ENCODE assay signal across 12 cellular contexts in genomic region chr19:34308381-34309367, GRCh38. TPM values are rescaled to one million over a fixed set of nuclear protein-coding genes. Genes with fewer than 3 reads are reported as not detected.
DNase-seq lines count a peak whose midpoint lies in the region; FAIRE-seq and TF ChIP-seq lines count a peak whose summit lies in the region.
"Had no signal": no experiment of that assay in that cellular context is flagged by ENCODE, and none has a peak within 500 bp of the region (broad histone marks: within the 10 kb centered on the region; RNA-seq: fewer than 3 reads in every experiment).

No MANE protein-coding gene starts in this region.

- no peaks in the 10 kb centered on the region for H3K9me1 ChIP-seq in endothelial cell of umbilical vein (replicated peaks; ENCODE audit: control insufficient read depth, extremely low read depth, insufficient read depth, low read length)

- DNase-seq in T-helper 2 cell = peak in 3 of 5 experiments; percentile 17 to 73 (median 65)
- no peak for DNase-seq in T-helper 2 cell treated with Interferon-gamma antibody and Interleukin-4, amounts not matched to agents 5 μg/mL and 100 μg/mL, for 36 hours (ENCODE audit: low spot score)
- peak; percentile 24 for DNase-seq in T follicular helper cell (ENCODE audit: low read depth)
- no peak for DNase-seq in endothelial cell of umbilical vein (ENCODE audit: low read depth, low spot score)
- DNase-seq in spleen = no peak
- DNase-seq in hepatic stellate cell (ENCODE audit: low spot score) = no peak
- DNase-seq in NCI-H2227 treated with DMSO at 0.1 percent for 48 hours (lab: John Stamatoyannopoulos, UW) = no peak
- DNase-seq in DMS53 treated with DMSO at 0.1 percent for 48 hours (lab: John Stamatoyannopoulos, UW; ENCODE audit: unreplicated experiment) = no peak
- DNase-seq: NCI-H2107, SJCRH30 had no signal

- H3K4me1 ChIP-seq in endothelial cell of umbilical vein (ENCODE audit: control insufficient read depth, extremely low read depth, insufficient read depth, low read length) (peaks cover 9% of the 10 kb centered on the region), spleen (peaks cover 8 to 65% (median 48%) of the 10 kb centered on the region in 6 donors)
- H3K4me1 ChIP-seq: SJCRH30 had no signal

- no peaks in the 10 kb centered on the region for H3K9me3 ChIP-seq in endothelial cell of umbilical vein (replicated peaks; ENCODE audit: control insufficient read depth, insufficient read depth, low read length)
- H3K9me3 ChIP-seq in spleen = no peaks in the 10 kb centered on the region
- H3K9me3 ChIP-seq: SJCRH30 had no signal

- H3K36me3 Mint-ChIP-seq in T-helper 2 cell treated with Interferon-gamma antibody and Interleukin-4, amounts not matched to agents 5 μg/mL and 100 μg/mL, for 36 hours (ENCODE audit: low read depth) = no peaks in the 10 kb centered on the region

- peaks cover 0 to 13% of the 10 kb centered on the region in 2 experiments for H3K36me3 ChIP-seq in endothelial cell of umbilical vein (ENCODE audit: control insufficient read depth in 2 of 2, extremely low read depth in 1 of 2, insufficient read depth in 2 of 2, low read length in 2 of 2)
- peaks cover 0 to 35% (median 1%) of the 10 kb centered on the region in 6 donors for H3K36me3 ChIP-seq in spleen

- TF ChIP-seq CTCF in endothelial cell of umbilical vein (IDR thresholded peaks at IDR 0.05; ENCODE audit: extremely low read depth in 1 of 2, insufficient read depth in 1 of 2, low read depth in 1 of 2, low read length in 2 of 2) = no peak
- TF ChIP-seq CTCF in spleen (IDR thresholded peaks at IDR 0.05 in 8 of 11, conservative IDR thresholded peaks at IDR 0.05 in 3 of 11) = no peak

- no peak overlapping the region for H3K4me3 ChIP-seq in endothelial cell of umbilical vein (replicated peaks in 1 of 3; ENCODE audit: insufficient read depth in 1 of 3, low read depth in 1 of 3, low read length in 3 of 3)
- peak overlapping the region in 1 of 8 donors; percentile 38 for H3K4me3 ChIP-seq in spleen
- H3K4me3 ChIP-seq: SJCRH30 had no signal

- dilution Hi-C loops in endothelial cell of umbilical vein (cut with MboI; ENCODE audit: extremely low pct_ligation_motif_present, low sequenced_read_pairs) = no loop called here

- WGBS in spleen, 5 donors = 64 to 72% (median 69%) methylated on average over 8 of the region's 8 CpGs

- H3K27me3 Mint-ChIP-seq in T-helper 2 cell treated with Interferon-gamma antibody and Interleukin-4, amounts not matched to agents 5 μg/mL and 100 μg/mL, for 36 hours (ENCODE audit: low read depth) = no peaks in the 10 kb centered on the region

- H3K4me3 Mint-ChIP-seq in T-helper 2 cell treated with Interferon-gamma antibody and Interleukin-4, amounts not matched to agents 5 μg/mL and 100 μg/mL, for 36 hours = no peak overlapping the region
- H3K4me3 Mint-ChIP-seq: nephron had no signal

- POLR2A ChIA-PET in endothelial cell of umbilical vein (lab: Charles Lee) = no interaction called here

- no peak overlapping the region for H3K9ac ChIP-seq in endothelial cell of umbilical vein (replicated peaks; ENCODE audit: extremely low read depth, insufficient read depth, low read length)

- intact Hi-C loops in endothelial cell of umbilical vein (cut with micrococcal nuclease) (no loop called here), spleen (cut with DNase I; ENCODE audit: low total_unique reads) (no loop called here)

- FAIRE-seq in endothelial cell of umbilical vein (lab: Jason Lieb, UNC) = peak; percentile 49
- FAIRE-seq: colon had no signal

- TF ChIP-seq POLR2A in endothelial cell of umbilical vein (IDR thresholded peaks at IDR 0.05; ENCODE audit: low read depth, low read length) (no peak), spleen (IDR thresholded peaks at IDR 0.05) (no peak)

- H3K27me3 ChIP-seq in endothelial cell of umbilical vein (ENCODE audit: control insufficient read depth in 2 of 2, insufficient read depth in 2 of 2, low read length in 2 of 2) (no peaks in the 10 kb centered on the region), spleen (replicated peaks in 1 of 7) (no peaks in the 10 kb centered on the region)
- H3K27me3 ChIP-seq: SJCRH30 had no signal

- no peak overlapping the region for H2AFZ ChIP-seq in endothelial cell of umbilical vein (ENCODE audit: low read depth, low read length)

- H3K9me3 Mint-ChIP-seq in T-helper 2 cell treated with Interferon-gamma antibody and Interleukin-4, amounts not matched to agents 5 μg/mL and 100 μg/mL, for 36 hours = no peaks in the 10 kb centered on the region
- H3K9me3 Mint-ChIP-seq: nephron had no signal

- H3K27ac Mint-ChIP-seq in T-helper 2 cell treated with Interferon-gamma antibody and Interleukin-4, amounts not matched to agents 5 μg/mL and 100 μg/mL, for 36 hours = no peak overlapping the region
- H3K27ac Mint-ChIP-seq: nephron had no signal

- H4K20me1 ChIP-seq in endothelial cell of umbilical vein (replicated peaks; ENCODE audit: control insufficient read depth, extremely low read depth, insufficient read depth, low read length) = no peaks in the 10 kb centered on the region

- H3K27ac ChIP-seq in endothelial cell of umbilical vein (ENCODE audit: insufficient read depth, low read depth, low read length) (no peak overlapping the region), spleen (peak overlapping the region in 6 of 8 donors; percentile 15 to 85 (median 52))
- H3K27ac ChIP-seq: SJCRH30 had no signal

- CTCF ChIA-PET in endothelial cell of umbilical vein (lab: Charles Lee) = interaction anchor here (0.9 kb wide), 1 partner anchor 28 kb away, joined by 4 read pairs; no protein-coding TSS in a partner anchor

- BruUV-seq in endothelial cell of umbilical vein (replicated peaks; lab: Mats Ljungman, UMichigan) = no TSS peak

- no peak overlapping the region for H3K4me2 ChIP-seq in endothelial cell of umbilical vein (ENCODE audit: insufficient read depth, low read length)

- H3K4me1 Mint-ChIP-seq in T-helper 2 cell treated with Interferon-gamma antibody and Interleukin-4, amounts not matched to agents 5 μg/mL and 100 μg/mL, for 36 hours (ENCODE audit: low read depth) = peaks cover 2% of the 10 kb centered on the region

- H3K79me2 ChIP-seq in endothelial cell of umbilical vein (ENCODE audit: control insufficient read depth, insufficient read depth, low read length) = peaks cover 34% of the 10 kb centered on the region

TF ChIP-seq in endothelial cell of umbilical vein, 7 proteins besides CTCF, POLR2A, EP300 and RAD21:
- TF ChIP-seq POLR2AphosphoS5 (IDR thresholded peaks at IDR 0.05; ENCODE audit: insufficient read depth, low read depth, low read length) = no peak
- TF ChIP-seq EZH2 (IDR thresholded peaks at IDR 0.05; ENCODE audit: borderline replicate concordance, low read depth, low read length, severe bottlenecking) = no peak
- no peak for TF ChIP-seq JUN (IDR thresholded peaks at IDR 0.05; ENCODE audit: borderline replicate concordance, insufficient read depth, insufficient read length, low read depth)
- TF ChIP-seq MAX (IDR thresholded peaks at IDR 0.05; ENCODE audit: insufficient read depth, insufficient read length) = no peak
- no peak for TF ChIP-seq FOS (IDR thresholded peaks at IDR 0.05; ENCODE audit: borderline replicate concordance, insufficient read depth, low read length)
- no peak for TF ChIP-seq GATA2 (IDR thresholded peaks at IDR 0.05; ENCODE audit: insufficient read depth, insufficient read length, low read depth, low read length)
- no peak for TF ChIP-seq MYC (IDR thresholded peaks at IDR 0.05; ENCODE audit: low read depth, low read length)
TF ChIP-seq in endothelial cell of umbilical vein: peak in this region for 0.

RNA-seq across cellular contexts. Expression of gene GARRE1, which starts 54.3 kb away (rescaled TPM):
- total RNA-seq in endothelial cell of umbilical vein (46.8 and 46.9 TPM in 2 replicates), spleen (10 to 100 TPM; 32.5 to 70.6 (median 48.1) TPM)
- polyA plus RNA-seq in endothelial cell of umbilical vein (39.2 and 45.4 TPM in 2 replicates), spleen (10 to 100 TPM in 1 of 3 donors, 1 to 10 TPM in 2; 6.2 to 15.5 (median 8.5) TPM)
- 28.6 and 30.7 TPM in 2 replicates for polyA plus RNA-seq in endothelial cell of umbilical vein (2011; cell fraction: cytosol; rRNA removed)
- 48.6 and 54.8 TPM in 2 replicates for polyA plus RNA-seq in endothelial cell of umbilical vein (2011; cell fraction: nucleus; rRNA removed)
- polyA plus RNA-seq in endothelial cell of umbilical vein (2012) = 26.3 and 31.4 TPM in 2 replicates
- 51.5 and 51.9 TPM in 2 replicates for polyA minus RNA-seq in endothelial cell of umbilical vein
- 6.5 TPM for polyA minus RNA-seq in endothelial cell of umbilical vein (2011; cell fraction: cytosol; rRNA and poly(A)+ RNA removed)
- 44.0 and 49.9 TPM in 2 replicates for polyA minus RNA-seq in endothelial cell of umbilical vein (2011; cell fraction: nucleus; rRNA and poly(A)+ RNA removed)

RNA-seq across cellular contexts. Expression of gene GPI, which starts 56.3 kb away (rescaled TPM):
- total RNA-seq in endothelial cell of umbilical vein = 245 and 273 TPM in 2 replicates
- 110 and 131 TPM in 2 replicates for polyA plus RNA-seq in endothelial cell of umbilical vein
- 137 and 144 TPM in 2 replicates for polyA plus RNA-seq in endothelial cell of umbilical vein (2011; cell fraction: cytosol; rRNA removed)
- 112 and 115 TPM in 2 replicates for polyA plus RNA-seq in endothelial cell of umbilical vein (2011; cell fraction: nucleus; rRNA removed)
- polyA plus RNA-seq in endothelial cell of umbilical vein (2012) = 238 and 247 TPM in 2 replicates
- 204 and 222 TPM in 2 replicates for polyA minus RNA-seq in endothelial cell of umbilical vein
- polyA minus RNA-seq in endothelial cell of umbilical vein (2011; cell fraction: cytosol; rRNA and poly(A)+ RNA removed) = 198 TPM
- 64.3 and 74.5 TPM in 2 replicates for polyA minus RNA-seq in endothelial cell of umbilical vein (2011; cell fraction: nucleus; rRNA and poly(A)+ RNA removed)
- 100 to 1,000 TPM in 6 of 7 donors, 10 to 100 TPM in 1; 96.6 to 257 (median 171) TPM for total RNA-seq in spleen
- polyA plus RNA-seq in spleen = 10 to 100 TPM; 57.5 to 76.9 (median 63.7) TPM

Comparison
In these comparisons a context has a peak if more than half of its experiments do, and no peak if none do; other contexts are left out.
1. DNase-seq: peak in T-helper 2 cell (3 of 5) and T follicular helper cell (single experiment); none in T-helper 2 cell treated with Interferon-gamma antibody and Interleukin-4, amounts not matched to agents 5 μg/mL and 100 μg/mL, for 36 hours (single experiment), endothelial cell of umbilical vein (single experiment), spleen (single experiment), hepatic stellate cell (single experiment), NCI-H2227 treated with DMSO at 0.1 percent for 48 hours (single experiment) and DMS53 treated with DMSO at 0.1 percent for 48 hours (single experiment).